ENCODE assay signal across 1 cellular context in the genomic region with DNA sequence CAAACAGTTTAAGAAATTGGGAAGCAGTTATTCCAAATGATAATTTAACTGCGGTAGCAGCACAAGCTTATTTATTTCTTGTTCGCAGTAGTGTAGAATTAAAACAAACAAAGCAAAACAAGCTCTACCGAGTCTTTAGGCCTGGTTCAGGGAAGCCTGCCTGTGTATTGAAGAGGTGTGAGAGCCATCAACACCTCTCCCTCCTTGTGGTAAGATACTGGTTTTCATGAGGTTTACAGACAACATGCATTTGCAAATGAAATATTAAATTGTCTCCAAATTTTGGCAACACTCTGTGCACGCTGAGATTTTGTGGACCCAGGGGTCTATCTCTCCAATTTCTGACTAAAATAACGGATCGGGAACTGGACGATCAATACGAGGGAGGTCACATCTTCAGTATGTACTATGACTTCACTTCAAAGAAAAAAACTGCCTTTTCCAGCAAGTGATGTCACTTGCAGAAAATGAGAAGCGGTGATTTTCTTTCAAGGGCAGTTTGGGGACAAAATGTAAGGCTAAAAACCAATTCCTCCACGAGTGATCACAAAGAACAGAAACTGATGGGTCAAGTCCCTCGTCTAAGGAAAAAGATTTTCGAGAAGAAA.
TF ChIP-seq lines count a peak whose summit lies in the region.

No MANE protein-coding gene starts in this region.

TF ChIP-seq in liver, 16 proteins besides CTCF, POLR2A, EP300 and RAD21 (continued from another document):
- TF ChIP-seq, protein P1, sequence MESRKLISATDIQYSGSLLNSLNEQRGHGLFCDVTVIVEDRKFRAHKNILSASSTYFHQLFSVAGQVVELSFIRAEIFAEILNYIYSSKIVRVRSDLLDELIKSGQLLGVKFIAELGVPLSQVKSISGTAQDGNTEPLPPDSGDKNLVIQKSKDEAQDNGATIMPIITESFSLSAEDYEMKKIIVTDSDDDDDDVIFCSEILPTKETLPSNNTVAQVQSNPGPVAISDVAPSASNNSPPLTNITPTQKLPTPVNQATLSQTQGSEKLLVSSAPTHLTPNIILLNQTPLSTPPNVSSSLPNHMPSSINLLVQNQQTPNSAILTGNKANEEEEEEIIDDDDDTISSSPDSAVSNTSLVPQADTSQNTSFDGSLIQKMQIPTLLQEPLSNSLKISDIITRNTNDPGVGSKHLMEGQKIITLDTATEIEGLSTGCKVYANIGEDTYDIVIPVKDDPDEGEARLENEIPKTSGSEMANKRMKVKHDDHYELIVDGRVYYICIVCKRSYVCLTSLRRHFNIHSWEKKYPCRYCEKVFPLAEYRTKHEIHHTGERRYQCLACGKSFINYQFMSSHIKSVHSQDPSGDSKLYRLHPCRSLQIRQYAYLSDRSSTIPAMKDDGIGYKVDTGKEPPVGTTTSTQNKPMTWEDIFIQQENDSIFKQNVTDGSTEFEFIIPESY (IDR thresholded peaks at IDR 0.05): no peak
- TF ChIP-seq HNF4A (conservative IDR thresholded peaks at IDR 0.05): no peak
- no peak for TF ChIP-seq SP1 (IDR thresholded peaks at IDR 0.05)
TF ChIP-seq in liver: peak in this region for 0.
